Comparison of ENCODE assay signal across 8 cellular contexts in the genomic region with DNA sequence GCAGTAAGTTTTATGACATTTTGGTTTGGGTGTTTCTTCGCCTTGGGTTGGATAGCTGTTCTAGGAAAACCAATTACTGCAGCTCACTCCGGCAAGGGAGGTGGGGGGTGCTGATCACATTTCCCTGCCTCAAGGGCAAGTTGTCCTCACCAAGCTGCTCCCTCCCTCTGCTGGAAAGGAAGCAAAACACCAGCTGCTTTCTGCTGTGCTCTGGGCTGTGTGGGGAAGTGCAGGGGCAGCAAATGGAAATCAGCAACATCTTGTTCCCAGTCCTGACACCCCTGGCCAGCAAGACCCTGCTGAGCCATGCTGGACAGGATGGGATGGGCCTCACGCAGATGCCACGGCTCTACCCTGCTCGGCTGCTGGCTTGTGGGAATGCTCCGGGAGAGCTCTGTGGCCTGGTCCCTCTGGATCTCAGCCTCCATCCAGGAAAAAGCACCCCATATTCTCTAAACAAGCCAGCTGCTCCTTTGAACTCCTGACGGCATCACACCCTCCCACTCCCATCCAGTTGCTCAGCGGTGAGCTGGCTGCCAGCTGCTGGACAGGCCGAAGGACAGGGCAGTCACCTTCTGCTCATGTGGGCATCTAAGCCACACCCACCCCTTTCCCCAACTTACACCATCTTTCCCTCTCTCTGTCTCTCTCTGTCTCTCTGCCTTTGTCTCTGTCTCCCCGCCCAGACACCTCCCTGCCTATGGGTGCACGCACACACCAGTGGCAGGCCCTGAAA. TPM values are rescaled to one million over a fixed set of nuclear protein-coding genes. Genes with fewer than 3 reads are reported as not detected.
DNase-seq lines count a peak whose midpoint lies in the region; ATAC-seq and TF ChIP-seq lines count a peak whose summit lies in the region.

No MANE protein-coding gene starts in this region.

- ATAC-seq in right lobe of liver (peak; percentile 51 to 66 (median 55)), GM21423 (IDR thresholded peaks at IDR 0.05; ENCODE audit: unreplicated experiment) (no peak), HG03108 (IDR thresholded peaks at IDR 0.05; ENCODE audit: unreplicated experiment) (no peak), HG03139 (IDR thresholded peaks at IDR 0.05; ENCODE audit: unreplicated experiment) (no peak)

- H4K20me1 ChIP-seq in mammary epithelial cell (ENCODE audit: insufficient read depth, low read length) = no peaks in the 10 kb centered on the region

- whole genome bisulfite sequencing in mammary epithelial cell (ENCODE audit: low coverage, missing lambda C conversion rate) = 84% methylated on average over 10 of the region's 11 CpGs
- WGBS in right lobe of liver (ENCODE audit: insufficient coverage, low coverage, low lambda C conversion rate, missing lambda C conversion rate) = 49% methylated on average over 6 of the region's 11 CpGs

- no TSS peak for BruUV-seq in mammary epithelial cell (replicated peaks; lab: Mats Ljungman, UMichigan)

- DNase-seq in AG08396 (ENCODE audit: low spot score) = peak; percentile 78
- peak; percentile 14 for DNase-seq in LHCN-M2 (ENCODE audit: low read depth)
- DNase-seq in mammary epithelial cell = peak; percentile 24
- DNase-seq in right lobe of liver = peak; percentile 58 to 84 (median 80)
- DNase-seq in RPMI8226 = no peak

- TF ChIP-seq CTCF in mammary epithelial cell (conservative IDR thresholded peaks at IDR 0.05 in 1 of 2, IDR thresholded peaks at IDR 0.05 in 1 of 2; ENCODE audit: extremely low read depth in 1 of 2, insufficient read depth in 1 of 2, low read depth in 1 of 2, low read length in 2 of 2) (peak in 1 of 2 donors; percentile 51), right lobe of liver (IDR thresholded peaks at IDR 0.05) (peak; percentile 29 to 46 (median 42))

- no peaks in the 10 kb centered on the region for H3K36me3 ChIP-seq in mammary epithelial cell (ENCODE audit: insufficient read depth, low read length)
- no peaks in the 10 kb centered on the region for H3K36me3 ChIP-seq in right lobe of liver

- CTCF ChIA-PET in mammary epithelial cell (lab: Charles Lee; ENCODE audit: low non-redundant PET) = interaction anchor here (0.5 to 1.2 kb wide), 3 partner anchors 92 to 207 kb away, joined by 4 to 14 read pairs (median 4); no protein-coding TSS in a partner anchor

- H3K79me2 ChIP-seq in mammary epithelial cell (ENCODE audit: insufficient read depth, low read length) = no peaks in the 10 kb centered on the region

- H3K9ac ChIP-seq in mammary epithelial cell (ENCODE audit: insufficient read depth, low read length) = no peak overlapping the region

- no peak for TF ChIP-seq POLR2A in right lobe of liver (IDR thresholded peaks at IDR 0.05)

- H3K4me3 ChIP-seq in mammary epithelial cell (replicated peaks in 1 of 3; ENCODE audit: insufficient read depth in 1 of 3, low read depth in 2 of 3, low read length in 3 of 3) = no peak overlapping the region
- no peak overlapping the region for H3K4me3 ChIP-seq in right lobe of liver

- peaks cover 5% of the 10 kb centered on the region for H3K4me1 ChIP-seq in mammary epithelial cell (ENCODE audit: insufficient read depth, low read length)
- H3K4me1 ChIP-seq in right lobe of liver = peaks cover 0 to 10% (median 3%) of the 10 kb centered on the region in 4 donors

- intact Hi-C loops in mammary epithelial cell (cut with micrococcal nuclease) = no loop called here
- intact Hi-C loops in right lobe of liver (cut with DNase I) = loop anchor here in 1 of 2 donors (10.0 kb wide), 2 partner anchors 77 to 177 kb away; no protein-coding TSS in a partner anchor

- in situ Hi-C loops in mammary epithelial cell (cut with MboI; ENCODE audit: low sequenced_read_pairs in 2 of 2) = loop anchor here in 1 of 2 donors (10.0 kb wide), 2 partner anchors 177 to 207 kb away; no protein-coding TSS in a partner anchor

- H3K4me2 ChIP-seq in mammary epithelial cell (ENCODE audit: insufficient read depth, low read depth, low read length) = no peak overlapping the region

- H3K9me3 ChIP-seq in mammary epithelial cell (replicated peaks; ENCODE audit: insufficient read depth, low read length) = no peaks in the 10 kb centered on the region
- H3K9me3 ChIP-seq in right lobe of liver = no peaks in the 10 kb centered on the region

- H3K27ac ChIP-seq in mammary epithelial cell (ENCODE audit: insufficient read depth, low read depth, low read length) (no peak overlapping the region), right lobe of liver (peak overlapping the region; percentile 1 to 62 (median 57))

- H2AFZ ChIP-seq in mammary epithelial cell (ENCODE audit: low read depth, low read length) = no peak overlapping the region

- dilution Hi-C loops in mammary epithelial cell (cut with HindIII; ENCODE audit: low sequenced_read_pairs) = loop anchor here (5.0 kb wide), 2 partner anchors 44 to 74 kb away; no protein-coding TSS in a partner anchor

- peaks cover 15% of the 10 kb centered on the region for H3K27me3 ChIP-seq in mammary epithelial cell (ENCODE audit: insufficient read depth, low read length)
- H3K27me3 ChIP-seq in right lobe of liver = no peaks in the 10 kb centered on the region

RNA-seq across cellular contexts. Expression of a gene that starts 52.4 kb away (rescaled TPM):
- total RNA-seq in LHCN-M2 (2014; rRNA removed) (160 and 224 TPM in 2 replicates), mammary epithelial cell (100 to 1,000 TPM; 142 to 333 TPM), right lobe of liver (100 to 1,000 TPM; 186 to 357 (median 215) TPM)
- 168 TPM for polyA plus RNA-seq in LHCN-M2 (2012)
- polyA plus RNA-seq in mammary epithelial cell = 337 TPM
- 310 TPM for polyA minus RNA-seq in mammary epithelial cell

Comparison
In these comparisons a context has a peak if more than half of its experiments do, and no peak if none do; other contexts are left out.
1. ATAC-seq: peak in right lobe of liver (4 of 4); none in GM21423 (single experiment), HG03108 (single experiment) and HG03139 (single experiment).